34 cellular contexts compared by ENCODE assay signal in the genomic region with DNA sequence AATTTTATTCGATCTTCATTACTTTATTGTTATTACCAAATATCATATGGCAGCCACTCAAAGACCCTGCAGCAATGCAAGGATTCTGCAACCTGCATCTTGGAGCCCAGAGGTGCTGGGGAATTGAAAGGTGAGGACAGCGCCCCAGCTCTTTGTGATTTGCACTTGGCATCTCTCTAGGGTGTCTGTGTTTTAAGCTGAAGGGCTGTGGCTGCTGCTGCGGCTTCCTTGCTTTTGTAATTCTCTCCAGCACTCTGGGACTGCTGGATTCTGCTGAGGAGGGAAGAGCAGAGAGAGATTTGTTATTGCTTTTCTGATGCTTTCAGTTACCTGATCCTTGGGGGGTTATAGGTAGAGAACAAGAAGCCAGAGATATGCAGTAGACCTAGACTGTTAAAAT.
"Had no signal": no experiment of that assay in that cellular context is flagged by ENCODE, and none has a peak within 500 bp of the region (broad histone marks: within the 10 kb centered on the region; RNA-seq: fewer than 3 reads in every experiment).

No MANE protein-coding gene starts in this region.

- H3K27me3 Mint-ChIP-seq: activated CD8-positive, alpha-beta memory T cell treated with anti-CD3 and anti-CD28 coated beads, Interleukin-2, amount 10 ng/mL, durations not matched to agents 7 days and 5 days; activated naive CD8-positive, alpha-beta T cell had no signal

- H3K4me3 Mint-ChIP-seq: activated CD4-positive, alpha-beta memory T cell treated with anti-CD3 and anti-CD28 coated beads, Interleukin-2, amount 10 ng/mL, durations not matched to agents 7 days and 5 days; activated CD8-positive, alpha-beta memory T cell treated with anti-CD3 and anti-CD28 coated beads, Interleukin-2, amount 10 ng/mL, durations not matched to agents 7 days and 5 days; activated naive CD4-positive, alpha-beta T cell treated with anti-CD3 and anti-CD28 coated beads, Interleukin-2, amount 10 ng/mL, durations not matched to agents 7 days and 5 days; activated naive CD8-positive, alpha-beta T cell had no signal

- H3K27ac ChIP-seq: brain microvascular endothelial cell, PC-9, RWPE1, VCaP had no signal

- H3K27ac Mint-ChIP-seq: activated CD4-positive, alpha-beta memory T cell treated with anti-CD3 and anti-CD28 coated beads, Interleukin-2, amount 10 ng/mL, durations not matched to agents 7 days and 5 days; activated CD8-positive, alpha-beta memory T cell treated with anti-CD3 and anti-CD28 coated beads, Interleukin-2, amount 10 ng/mL, durations not matched to agents 7 days and 5 days; activated naive CD4-positive, alpha-beta T cell treated with anti-CD3 and anti-CD28 coated beads, Interleukin-2, amount 10 ng/mL, durations not matched to agents 7 days and 5 days; activated naive CD8-positive, alpha-beta T cell had no signal

- H3K4me2 ChIP-seq: PC-9 had no signal

- H2AFZ ChIP-seq: PC-9 had no signal

- H3K36me3 ChIP-seq: brain microvascular endothelial cell had no signal

- ATAC-seq: activated CD8-positive, alpha-beta memory T cell treated with anti-CD3 and anti-CD28 coated beads, Interleukin-2, amount 10 ng/mL, durations not matched to agents 7 days and 5 days; Right ventricle myocardium inferior had no signal

- H3K27me3 ChIP-seq: brain microvascular endothelial cell had no signal

- H3K36me3 Mint-ChIP-seq: activated CD8-positive, alpha-beta memory T cell treated with anti-CD3 and anti-CD28 coated beads, Interleukin-2, amount 10 ng/mL, durations not matched to agents 7 days and 5 days; activated naive CD4-positive, alpha-beta T cell treated with anti-CD3 and anti-CD28 coated beads, Interleukin-2, amount 10 ng/mL, durations not matched to agents 7 days and 5 days; activated naive CD8-positive, alpha-beta T cell had no signal

- H3K4me3 ChIP-seq: PC-9 had no signal

- H3K9me3 Mint-ChIP-seq: activated CD4-positive, alpha-beta memory T cell treated with anti-CD3 and anti-CD28 coated beads, Interleukin-2, amount 10 ng/mL, durations not matched to agents 7 days and 5 days; activated naive CD4-positive, alpha-beta T cell treated with anti-CD3 and anti-CD28 coated beads, Interleukin-2, amount 10 ng/mL, durations not matched to agents 7 days and 5 days had no signal

- H3K4me1 Mint-ChIP-seq: activated CD4-positive, alpha-beta memory T cell treated with anti-CD3 and anti-CD28 coated beads, Interleukin-2, amount 10 ng/mL, durations not matched to agents 7 days and 5 days; activated CD8-positive, alpha-beta memory T cell treated with anti-CD3 and anti-CD28 coated beads, Interleukin-2, amount 10 ng/mL, durations not matched to agents 7 days and 5 days had no signal

- DNase-seq: activated CD4-positive, alpha-beta memory T cell treated with anti-CD3 and anti-CD28 coated beads, Interleukin-2, amount 10 ng/mL, durations not matched to agents 7 days and 5 days; activated CD4-positive, alpha-beta T cell treated with anti-CD3 and anti-CD28 coated beads for 1 hour; activated CD4-positive, alpha-beta T cell treated with anti-CD3 and anti-CD28 coated beads for 48 hours; activated CD4-positive, CD25-positive, alpha-beta regulatory T cell; activated CD8-positive, alpha-beta memory T cell treated with anti-CD3 and anti-CD28 coated beads for 24 hours; activated CD8-positive, alpha-beta memory T cell treated with anti-CD3 and anti-CD28 coated beads, Interleukin-2, amount 10 ng/mL, durations not matched to agents 7 days and 5 days; activated CD8-positive, alpha-beta memory T cell treated with anti-CD3 and anti-CD28 coated beads, Interleukin-2, amount 50 U/mL, for 48 hours; activated effector memory CD4-positive, alpha-beta T cell treated with Interleukin-2 at 50 U/mL for 16 hours; activated naive CD4-positive, alpha-beta T cell treated with anti-CD3 and anti-CD28 coated beads, Interleukin-2, amount 10 ng/mL, durations not matched to agents 7 days and 5 days; activated T-cell treated with anti-CD3 and anti-CD28 coated beads, Interleukin-2, amount 50 U/mL, for 48 hours; amniotic stem cell; aorta; brain microvascular endothelial cell; central memory CD4-positive, alpha-beta T cell; Karpas-422; NCI-H1105; NCI-H1417 treated with DMSO at 0.1 percent for 48 hours; NCI-H187 treated with DMSO at 0.1 percent for 48 hours; NCI-H2081 treated with DMSO at 0.1 percent for 48 hours; NCI-H2171; NCI-H510A; NCI-H526; NCI-H748 treated with DMSO at 0.1 percent for 48 hours; NK-92 treated with Interleukin-12 subunit alpha and Interleukin-12 subunit beta, amount 100 ng/mL, for 24 hours; PC-9; SIG-M5; SW 1271; T-helper 1 cell; T-helper 2 cell; T-helper 9 cell had no signal
